Comparison of ENCODE assay signal across 11 cellular contexts in genomic region chr1:211938473-211939080, GRCh38.
DNase-seq lines count a peak whose midpoint lies in the region; ATAC-seq and TF ChIP-seq lines count a peak whose summit lies in the region.
"Had no signal": no experiment of that assay in that cellular context is flagged by ENCODE, and none has a peak within 500 bp of the region (broad histone marks: within the 10 kb centered on the region; RNA-seq: fewer than 3 reads in every experiment).

No MANE protein-coding gene starts in this region.

- peak overlapping the region; percentile 39 for H3K4me3 ChIP-seq in fibroblast of villous mesenchyme (ENCODE audit: low read depth, low read length)
- H3K4me3 ChIP-seq: lung had no signal

- peaks cover 25% of the 10 kb centered on the region for H3K4me1 Mint-ChIP-seq in activated naive CD4-positive, alpha-beta T cell treated with anti-CD3 and anti-CD28 coated beads, Interleukin-2, amount 50 U/mL, for 24 hours
- H3K4me1 Mint-ChIP-seq in type B pancreatic cell (ENCODE audit: unreplicated experiment) = peaks cover 13% of the 10 kb centered on the region

- no peak for ATAC-seq in HG03457 (IDR thresholded peaks at IDR 0.05; ENCODE audit: unreplicated experiment)

- no peak for DNase-seq in activated naive CD4-positive, alpha-beta T cell (lab: John Stamatoyannopoulos, UW)
- DNase-seq in MV-4-11 (lab: John Stamatoyannopoulos, UW) (peak; percentile 50), fibroblast of villous mesenchyme (ENCODE audit: low read depth) (peak; percentile 30), type B pancreatic cell (ENCODE audit: extremely low spot score, unreplicated experiment) (no peak), putamen (ENCODE audit: low spot score) (no peak), amniotic stem cell (lab: John Stamatoyannopoulos, UW) (no peak)
- DNase-seq: Caco-2, NCI-H774 had no signal

- TF ChIP-seq CTCF in fibroblast of villous mesenchyme (IDR thresholded peaks at IDR 0.05; ENCODE audit: insufficient read depth, low read depth, low read length) (no peak), type B pancreatic cell (conservative IDR thresholded peaks at IDR 0.05) (no peak)

- peaks cover 8% of the 10 kb centered on the region for H3K36me3 Mint-ChIP-seq in activated naive CD4-positive, alpha-beta T cell treated with anti-CD3 and anti-CD28 coated beads, Interleukin-2, amount 50 U/mL, for 24 hours
- peaks cover 13% of the 10 kb centered on the region for H3K36me3 Mint-ChIP-seq in type B pancreatic cell

- H3K9me3 Mint-ChIP-seq in activated naive CD4-positive, alpha-beta T cell treated with anti-CD3 and anti-CD28 coated beads, Interleukin-2, amount 50 U/mL, for 24 hours = no peaks in the 10 kb centered on the region
- H3K9me3 Mint-ChIP-seq in type B pancreatic cell = no peaks in the 10 kb centered on the region

- H3K27me3 Mint-ChIP-seq in activated naive CD4-positive, alpha-beta T cell treated with anti-CD3 and anti-CD28 coated beads, Interleukin-2, amount 50 U/mL, for 24 hours = no peaks in the 10 kb centered on the region
- H3K27me3 Mint-ChIP-seq in type B pancreatic cell = no peaks in the 10 kb centered on the region

- peak overlapping the region; percentile 78 for H3K4me3 Mint-ChIP-seq in activated naive CD4-positive, alpha-beta T cell treated with anti-CD3 and anti-CD28 coated beads, Interleukin-2, amount 50 U/mL, for 24 hours
- no peak overlapping the region for H3K4me3 Mint-ChIP-seq in type B pancreatic cell

- H3K27ac Mint-ChIP-seq in activated naive CD4-positive, alpha-beta T cell treated with anti-CD3 and anti-CD28 coated beads, Interleukin-2, amount 50 U/mL, for 24 hours = no peak overlapping the region
- H3K27ac Mint-ChIP-seq in type B pancreatic cell = peak overlapping the region; percentile 24

Comparison
In these comparisons a context has a peak if more than half of its experiments do, and no peak if none do; other contexts are left out.
1. DNase-seq: peak in MV-4-11 (single experiment) and fibroblast of villous mesenchyme (single experiment); none in activated naive CD4-positive, alpha-beta T cell (0 of 4), type B pancreatic cell (single experiment), putamen (single experiment) and amniotic stem cell (single experiment).